8 cellular contexts compared by ENCODE assay signal in the genomic region with DNA sequence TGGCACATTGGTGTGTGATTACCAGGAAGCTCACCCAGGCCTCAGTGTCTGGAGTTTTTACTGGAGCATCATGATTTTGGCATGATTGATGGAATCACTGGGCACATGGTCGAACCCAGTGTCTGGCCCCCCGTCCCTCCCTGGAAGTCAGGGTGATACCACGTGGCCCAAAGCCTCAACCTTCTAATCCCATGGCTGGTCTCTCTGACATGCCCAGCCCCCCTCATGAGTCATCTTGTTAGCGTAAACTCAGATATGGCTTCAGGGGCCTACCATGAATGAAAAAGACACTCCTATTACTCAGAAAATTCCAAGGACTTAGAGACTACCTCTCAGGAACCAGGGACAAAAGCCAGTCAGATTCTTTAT.
A peak's percentile ranks its signal among the peaks of the same experiment; 100 is the strongest.
DNase-seq lines count a peak whose midpoint lies in the region; ATAC-seq, FAIRE-seq and TF ChIP-seq lines count a peak whose summit lies in the region.

No MANE protein-coding gene starts in this region.

- H3K27ac ChIP-seq in A673 (ENCODE audit: low read depth, low read length, poor library complexity, severe bottlenecking) (peak overlapping the region; percentile 85), GM12878 (ENCODE audit: control insufficient read depth, insufficient read depth) (no peak overlapping the region), caudate nucleus (ENCODE audit: low read depth, low read length) (no peak overlapping the region)

- TF ChIP-seq EP300 in GM12878 (IDR thresholded peaks at IDR 0.05; ENCODE audit: borderline replicate concordance in 1 of 2, control insufficient read depth in 1 of 2, low read depth in 2 of 2, low read length in 2 of 2), result no peak

- in situ Hi-C loops in GM12878 (cut with MboI), result no loop called here

- TF ChIP-seq RAD21 in GM12878 (IDR thresholded peaks at IDR 0.05; ENCODE audit: insufficient read depth, low read depth, low read length), result no peak

- peaks cover 23% of the 10 kb centered on the region for H3K79me2 ChIP-seq in GM12878 (ENCODE audit: control insufficient read depth, insufficient read depth, low read length)

- FAIRE-seq in GM12878 (lab: Jason Lieb, UNC), result no peak

- no peak overlapping the region for H3K9ac ChIP-seq in GM12878 (ENCODE audit: control insufficient read depth, insufficient read depth, low read length)

- H3K4me3 ChIP-seq in A673 (ENCODE audit: low read depth, low read length, poor library complexity, severe bottlenecking) (no peak overlapping the region), GM12878 (no peak overlapping the region)

- 60% methylated on average over 4 of the region's 4 CpGs for WGBS in GM12878 (ENCODE audit: insufficient coverage, insufficient replicate concordance, low lambda C conversion rate, missing lambda C conversion rate)

- peak; percentile 82 for DNase-seq in A673 (ENCODE audit: low spot score)
- DNase-seq in HPDE6-E6E7 (ENCODE audit: extremely low spot score), result peak; percentile 49
- DNase-seq in GM12878 (ENCODE audit: low read depth, low spot score), result no peak
- DNase-seq in kidney tubule cell (ENCODE audit: low spot score), result peak; percentile 78
- no peak for DNase-seq in superior temporal gyrus (ENCODE audit: extremely low spot score)
- DNase-seq in caudate nucleus (lab: John Stamatoyannopoulos, UW), result no peak
- DNase-seq in NCI-H2081 treated with DMSO at 0.1 percent for 48 hours (lab: John Stamatoyannopoulos, UW), result no peak

- intact Hi-C loops in A673 (cut with micrococcal nuclease; ENCODE audit: unreplicated experiment) (no loop called here), GM12878 (cut with micrococcal nuclease; ENCODE audit: unreplicated experiment) (no loop called here)

- no peak overlapping the region for H3K4me2 ChIP-seq in GM12878 (ENCODE audit: control insufficient read depth, insufficient read depth)

- SMC1A ChIA-PET in GM12878 (lab: Charles Lee; ENCODE audit: uncharacterized antibody, unreplicated experiment), result interaction anchor here (1.6 kb wide), 1 partner anchor 11 kb away, joined by 8 read pairs; no protein-coding TSS in a partner anchor

- no peak for TF ChIP-seq POLR2A in GM12878 (IDR thresholded peaks at IDR 0.05; ENCODE audit: low read depth, low read length)

- TF ChIP-seq CTCF in A673 (conservative IDR thresholded peaks at IDR 0.05; ENCODE audit: low read depth, low read length), result no peak
- no peak for TF ChIP-seq CTCF in GM12878 (IDR thresholded peaks at IDR 0.05 in 2 of 3, conservative IDR thresholded peaks at IDR 0.05 in 1 of 3; ENCODE audit: control insufficient read depth in 2 of 3, extremely low read depth in 1 of 3, insufficient read depth in 1 of 3, low read depth in 3 of 3, low read length in 3 of 3)

- RAD21 ChIA-PET in GM12878 (lab: Charles Lee; ENCODE audit: unreplicated experiment), result interaction anchor here (1.6 kb wide), 1 partner anchor 10 kb away, joined by 6 read pairs; no protein-coding TSS in a partner anchor

- H4K20me1 ChIP-seq in GM12878 (ENCODE audit: control insufficient read depth, insufficient read depth), result peaks cover 19% of the 10 kb centered on the region

- H3K27me3 ChIP-seq in A673 (replicated peaks; ENCODE audit: insufficient read depth, low read depth, low read length, poor library complexity) (no peaks in the 10 kb centered on the region), GM12878 (replicated peaks in 1 of 2; ENCODE audit: control insufficient read depth in 2 of 2, insufficient read depth in 2 of 2, low read length in 1 of 2) (no peaks in the 10 kb centered on the region)

- no peak overlapping the region for H2AFZ ChIP-seq in GM12878 (ENCODE audit: control insufficient read depth, low read depth, low read length)

- CTCF ChIA-PET in A673 (lab: Charles Lee), result no interaction called here
- CTCF ChIA-PET in GM12878 (lab: Yijun Ruan, JAX), result interaction anchor here (1.5 kb wide), 1 partner anchor 107 kb away, joined by 6 read pairs; no protein-coding TSS in a partner anchor

- H3K36me3 ChIP-seq in A673 (ENCODE audit: insufficient read depth, low read length, poor library complexity, severe bottlenecking) (no peaks in the 10 kb centered on the region), GM12878 (ENCODE audit: control insufficient read depth in 2 of 2, insufficient read depth in 2 of 2, low read length in 1 of 2) (no peaks in the 10 kb centered on the region; a peak in 2 of 4 replicates)

- peaks cover 61% of the 10 kb centered on the region for H3K4me1 ChIP-seq in A673 (ENCODE audit: insufficient read depth, low read length, poor library complexity, severe bottlenecking)
- H3K4me1 ChIP-seq in GM12878 (ENCODE audit: control insufficient read depth, insufficient read depth, low read length), result peaks cover 49% of the 10 kb centered on the region

- POLR2A ChIA-PET in A673 (lab: Charles Lee; ENCODE audit: low non-redundant PET) (interaction anchor here (0.6 kb wide), 1 partner anchor 19 kb away, joined by 4 read pairs; no protein-coding TSS in a partner anchor), GM12878 (lab: Charles Lee) (no interaction called here)

- BruUV-seq in A673 (replicated peaks; lab: Mats Ljungman, UMichigan), result no TSS peak
- BruUV-seq in GM12878 (replicated peaks; lab: Mats Ljungman, UMichigan), result no TSS peak

- ATAC-seq in GM12878, result no peak
- ATAC-seq in GM19452 (IDR thresholded peaks at IDR 0.05; ENCODE audit: unreplicated experiment), result no peak

- H3K9me3 ChIP-seq in A673 (ENCODE audit: low read depth, low read length, poor library complexity, severe bottlenecking) (peaks cover 5% of the 10 kb centered on the region), GM12878 (replicated peaks; ENCODE audit: control insufficient read depth, insufficient read depth, low read length) (no peaks in the 10 kb centered on the region)

TF ChIP-seq in GM12878, 131 proteins besides CTCF, POLR2A, EP300 and RAD21:
- TF ChIP-seq CBX5 (IDR thresholded peaks at IDR 0.05; ENCODE audit: low read depth), result no peak
- peak; percentile 56 for TF ChIP-seq JUNB (IDR thresholded peaks at IDR 0.05)
- no peak for TF ChIP-seq ZSCAN29 (IDR thresholded peaks at IDR 0.05)
- TF ChIP-seq, protein P1, sequence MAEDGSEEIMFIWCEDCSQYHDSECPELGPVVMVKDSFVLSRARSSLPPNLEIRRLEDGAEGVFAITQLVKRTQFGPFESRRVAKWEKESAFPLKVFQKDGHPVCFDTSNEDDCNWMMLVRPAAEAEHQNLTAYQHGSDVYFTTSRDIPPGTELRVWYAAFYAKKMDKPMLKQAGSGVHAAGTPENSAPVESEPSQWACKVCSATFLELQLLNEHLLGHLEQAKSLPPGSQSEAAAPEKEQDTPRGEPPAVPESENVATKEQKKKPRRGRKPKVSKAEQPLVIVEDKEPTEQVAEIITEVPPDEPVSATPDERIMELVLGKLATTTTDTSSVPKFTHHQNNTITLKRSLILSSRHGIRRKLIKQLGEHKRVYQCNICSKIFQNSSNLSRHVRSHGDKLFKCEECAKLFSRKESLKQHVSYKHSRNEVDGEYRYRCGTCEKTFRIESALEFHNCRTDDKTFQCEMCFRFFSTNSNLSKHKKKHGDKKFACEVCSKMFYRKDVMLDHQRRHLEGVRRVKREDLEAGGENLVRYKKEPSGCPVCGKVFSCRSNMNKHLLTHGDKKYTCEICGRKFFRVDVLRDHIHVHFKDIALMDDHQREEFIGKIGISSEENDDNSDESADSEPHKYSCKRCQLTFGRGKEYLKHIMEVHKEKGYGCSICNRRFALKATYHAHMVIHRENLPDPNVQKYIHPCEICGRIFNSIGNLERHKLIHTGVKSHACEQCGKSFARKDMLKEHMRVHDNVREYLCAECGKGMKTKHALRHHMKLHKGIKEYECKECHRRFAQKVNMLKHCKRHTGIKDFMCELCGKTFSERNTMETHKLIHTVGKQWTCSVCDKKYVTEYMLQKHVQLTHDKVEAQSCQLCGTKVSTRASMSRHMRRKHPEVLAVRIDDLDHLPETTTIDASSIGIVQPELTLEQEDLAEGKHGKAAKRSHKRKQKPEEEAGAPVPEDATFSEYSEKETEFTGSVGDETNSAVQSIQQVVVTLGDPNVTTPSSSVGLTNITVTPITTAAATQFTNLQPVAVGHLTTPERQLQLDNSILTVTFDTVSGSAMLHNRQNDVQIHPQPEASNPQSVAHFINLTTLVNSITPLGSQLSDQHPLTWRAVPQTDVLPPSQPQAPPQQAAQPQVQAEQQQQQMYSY (CRISPR knock-in tag; IDR thresholded peaks at IDR 0.05), result no peak
- TF ChIP-seq EED (IDR thresholded peaks at IDR 0.05; ENCODE audit: low read depth), result peak; percentile 39; the same call in 1 of the 2 replicates

Comparison
In these comparisons a context has a peak if more than half of its experiments do, and no peak if none do; other contexts are left out.
1. DNase-seq: peak in A673 (single experiment), HPDE6-E6E7 (single experiment) and kidney tubule cell (single experiment); none in GM12878 (single experiment), superior temporal gyrus (single experiment), caudate nucleus (0 of 61) and NCI-H2081 treated with DMSO at 0.1 percent for 48 hours (single experiment).